1 cellular context compared by ENCODE assay signal in the genomic region with DNA sequence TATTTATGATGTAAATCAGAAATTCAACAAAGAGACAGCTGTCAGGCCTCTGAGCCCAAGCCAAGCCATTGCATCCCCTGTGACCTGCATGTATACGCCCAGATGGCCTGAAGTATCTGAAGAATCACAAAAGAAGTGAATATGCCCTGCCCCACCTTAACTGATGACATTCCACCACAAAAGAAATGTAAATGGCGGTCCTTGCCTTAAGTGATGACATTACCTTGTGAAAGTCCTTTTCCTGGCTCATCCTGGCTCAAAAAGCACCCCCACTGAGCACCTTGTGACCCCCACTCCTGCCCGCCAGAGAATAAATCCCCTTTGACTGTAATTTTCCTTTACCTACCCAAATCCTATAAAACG.
TF ChIP-seq lines count a peak whose summit lies in the region.

No MANE protein-coding gene starts in this region.

TF ChIP-seq in GM23338, 12 proteins besides CTCF, POLR2A, EP300 and RAD21:
- TF ChIP-seq, protein P1, sequence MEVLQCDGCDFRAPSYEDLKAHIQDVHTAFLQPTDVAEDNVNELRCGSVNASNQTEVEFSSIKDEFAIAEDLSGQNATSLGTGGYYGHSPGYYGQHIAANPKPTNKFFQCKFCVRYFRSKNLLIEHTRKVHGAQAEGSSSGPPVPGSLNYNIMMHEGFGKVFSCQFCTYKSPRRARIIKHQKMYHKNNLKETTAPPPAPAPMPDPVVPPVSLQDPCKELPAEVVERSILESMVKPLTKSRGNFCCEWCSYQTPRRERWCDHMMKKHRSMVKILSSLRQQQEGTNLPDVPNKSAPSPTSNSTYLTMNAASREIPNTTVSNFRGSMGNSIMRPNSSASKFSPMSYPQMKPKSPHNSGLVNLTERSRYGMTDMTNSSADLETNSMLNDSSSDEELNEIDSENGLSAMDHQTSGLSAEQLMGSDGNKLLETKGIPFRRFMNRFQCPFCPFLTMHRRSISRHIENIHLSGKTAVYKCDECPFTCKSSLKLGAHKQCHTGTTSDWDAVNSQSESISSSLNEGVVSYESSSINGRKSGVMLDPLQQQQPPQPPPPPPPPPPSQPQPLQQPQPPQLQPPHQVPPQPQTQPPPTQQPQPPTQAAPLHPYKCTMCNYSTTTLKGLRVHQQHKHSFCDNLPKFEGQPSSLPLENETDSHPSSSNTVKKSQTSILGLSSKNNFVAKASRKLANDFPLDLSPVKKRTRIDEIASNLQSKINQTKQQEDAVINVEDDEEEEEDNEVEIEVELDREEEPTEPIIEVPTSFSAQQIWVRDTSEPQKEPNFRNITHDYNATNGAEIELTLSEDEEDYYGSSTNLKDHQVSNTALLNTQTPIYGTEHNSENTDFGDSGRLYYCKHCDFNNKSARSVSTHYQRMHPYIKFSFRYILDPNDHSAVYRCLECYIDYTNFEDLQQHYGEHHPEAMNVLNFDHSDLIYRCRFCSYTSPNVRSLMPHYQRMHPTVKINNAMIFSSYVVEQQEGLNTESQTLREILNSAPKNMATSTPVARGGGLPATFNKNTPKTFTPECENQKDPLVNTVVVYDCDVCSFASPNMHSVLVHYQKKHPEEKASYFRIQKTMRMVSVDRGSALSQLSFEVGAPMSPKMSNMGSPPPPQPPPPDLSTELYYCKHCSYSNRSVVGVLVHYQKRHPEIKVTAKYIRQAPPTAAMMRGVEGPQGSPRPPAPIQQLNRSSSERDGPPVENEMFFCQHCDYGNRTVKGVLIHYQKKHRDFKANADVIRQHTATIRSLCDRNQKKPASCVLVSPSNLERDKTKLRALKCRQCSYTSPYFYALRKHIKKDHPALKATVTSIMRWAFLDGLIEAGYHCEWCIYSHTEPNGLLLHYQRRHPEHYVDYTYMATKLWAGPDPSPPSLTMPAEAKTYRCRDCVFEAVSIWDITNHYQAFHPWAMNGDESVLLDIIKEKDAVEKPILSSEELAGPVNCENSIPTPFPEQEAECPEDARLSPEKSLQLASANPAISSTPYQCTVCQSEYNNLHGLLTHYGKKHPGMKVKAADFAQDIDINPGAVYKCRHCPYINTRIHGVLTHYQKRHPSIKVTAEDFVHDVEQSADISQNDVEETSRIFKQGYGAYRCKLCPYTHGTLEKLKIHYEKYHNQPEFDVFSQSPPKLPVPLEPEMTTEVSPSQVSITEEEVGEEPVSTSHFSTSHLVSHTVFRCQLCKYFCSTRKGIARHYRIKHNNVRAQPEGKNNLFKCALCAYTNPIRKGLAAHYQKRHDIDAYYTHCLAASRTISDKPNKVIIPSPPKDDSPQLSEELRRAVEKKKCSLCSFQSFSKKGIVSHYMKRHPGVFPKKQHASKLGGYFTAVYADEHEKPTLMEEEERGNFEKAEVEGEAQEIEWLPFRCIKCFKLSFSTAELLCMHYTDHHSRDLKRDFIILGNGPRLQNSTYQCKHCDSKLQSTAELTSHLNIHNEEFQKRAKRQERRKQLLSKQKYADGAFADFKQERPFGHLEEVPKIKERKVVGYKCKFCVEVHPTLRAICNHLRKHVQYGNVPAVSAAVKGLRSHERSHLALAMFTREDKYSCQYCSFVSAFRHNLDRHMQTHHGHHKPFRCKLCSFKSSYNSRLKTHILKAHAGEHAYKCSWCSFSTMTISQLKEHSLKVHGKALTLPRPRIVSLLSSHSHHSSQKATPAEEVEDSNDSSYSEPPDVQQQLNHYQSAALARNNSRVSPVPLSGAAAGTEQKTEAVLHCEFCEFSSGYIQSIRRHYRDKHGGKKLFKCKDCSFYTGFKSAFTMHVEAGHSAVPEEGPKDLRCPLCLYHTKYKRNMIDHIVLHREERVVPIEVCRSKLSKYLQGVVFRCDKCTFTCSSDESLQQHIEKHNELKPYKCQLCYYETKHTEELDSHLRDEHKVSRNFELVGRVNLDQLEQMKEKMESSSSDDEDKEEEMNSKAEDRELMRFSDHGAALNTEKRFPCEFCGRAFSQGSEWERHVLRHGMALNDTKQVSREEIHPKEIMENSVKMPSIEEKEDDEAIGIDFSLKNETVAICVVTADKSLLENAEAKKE (CRISPR knock-in tag; IDR thresholded peaks at IDR 0.05), result peak; percentile 84; the same call in 1 of the 2 replicates
- TF ChIP-seq CREB1 (CRISPR knock-in tag; IDR thresholded peaks at IDR 0.05; ENCODE audit: low read depth), result peak; percentile 63
- TF ChIP-seq NANOG (IDR thresholded peaks at IDR 0.05; ENCODE audit: borderline replicate concordance), result peak; percentile 90
